Comparison of ENCODE assay signal across 23 cellular contexts in genomic region chr3:138263104-138263503, GRCh38.
DNase-seq lines count a peak whose midpoint lies in the region; ATAC-seq and TF ChIP-seq lines count a peak whose summit lies in the region.
"Had no signal": no experiment of that assay in that cellular context is flagged by ENCODE, and none has a peak within 500 bp of the region (broad histone marks: within the 10 kb centered on the region; RNA-seq: fewer than 3 reads in every experiment).

No MANE protein-coding gene starts in this region.

- H3K27me3 ChIP-seq in BE2C (no peaks in the 10 kb centered on the region), dorsolateral prefrontal cortex (no peaks in the 10 kb centered on the region), mesendoderm (ENCODE audit: insufficient read depth, low read length, poor library complexity) (no peaks in the 10 kb centered on the region)
- H3K27me3 ChIP-seq: ascending aorta; BLaER1 treated with 17β-estradiol and CSF1 and Interleukin-3, amounts not matched to agents 10 nM and 100 nM; left lung; sigmoid colon had no signal

- H3K4me2 ChIP-seq in mesendoderm (ENCODE audit: low read length), result no peak overlapping the region
- H3K4me2 ChIP-seq: BLaER1 treated with 17β-estradiol and CSF1 and Interleukin-3, amounts not matched to agents 10 nM and 100 nM; KMS-11 had no signal

- H4K8ac ChIP-seq in mesendoderm (ENCODE audit: low read depth, low read length), result no peak overlapping the region

- no peak for ATAC-seq in HG02973 (IDR thresholded peaks at IDR 0.05; ENCODE audit: unreplicated experiment)
- no peak for ATAC-seq in GM21576 (IDR thresholded peaks at IDR 0.05; ENCODE audit: unreplicated experiment)
- ATAC-seq: activated T-helper 17 cell treated with anti-CD3 and anti-CD28 coated beads, Interleukin-2, amount 50 U/mL, for 72 hours; left lung; natural killer cell treated with Interleukin-12 subunit alpha and Interleukin-12 subunit beta and Interleukin-15 and Interleukin-18, amount 100 ng/mL, for 72 hours had no signal

- no peaks in the 10 kb centered on the region for H3K4me1 ChIP-seq in BE2C
- H3K4me1 ChIP-seq in mesendoderm (ENCODE audit: control insufficient read depth, low read depth, low read length), result no peaks in the 10 kb centered on the region
- H3K4me1 ChIP-seq: ascending aorta; BLaER1 treated with 17β-estradiol and CSF1 and Interleukin-3, amounts not matched to agents 10 nM and 100 nM; left lung; parathyroid adenoma; sigmoid colon had no signal

- no peaks in the 10 kb centered on the region for H3K79me2 ChIP-seq in mesendoderm (ENCODE audit: control insufficient read depth, insufficient read depth, low read length)
- H3K79me2 ChIP-seq: parathyroid adenoma had no signal

- peaks cover 12% of the 10 kb centered on the region for H3K36me3 ChIP-seq in BE2C
- no peaks in the 10 kb centered on the region for H3K36me3 ChIP-seq in mesendoderm (ENCODE audit: control insufficient read depth, insufficient read depth, low read length)

- WGBS in mesendoderm (ENCODE audit: extremely low coverage, insufficient coverage, low lambda C conversion rate), result no CpG with 5 or more reads among the region's 2 CpGs

- no peaks in the 10 kb centered on the region for H3K9me3 ChIP-seq in BE2C
- H3K9me3 ChIP-seq: ascending aorta; BLaER1 treated with 17β-estradiol and CSF1 and Interleukin-3, amounts not matched to agents 10 nM and 100 nM; left lung; sigmoid colon had no signal

- intact Hi-C loops in dorsolateral prefrontal cortex (cut with DNase I), result loop anchor here in 1 of 2 donors (5.0 kb wide), 1 partner anchor 69 kb away; no protein-coding TSS in a partner anchor

- DNase-seq in BE2C, result no peak
- no peak for DNase-seq in dorsolateral prefrontal cortex
- DNase-seq in mesendoderm, result peak; percentile 2
- DNase-seq in SHP77 treated with DMSO at 0.1 percent for 48 hours (lab: John Stamatoyannopoulos, UW), result no peak
- DNase-seq in AG08396 (ENCODE audit: low spot score), result no peak
- DNase-seq: activated CD4-positive, alpha-beta T cell treated with anti-CD3 and anti-CD28 coated beads, Interleukin-2, amount 50 U/mL, for 1 hour; caudate nucleus; GOT3; hippocampal formation; immature natural killer cell; left lung; NCI-H524 treated with DMSO at 0.1 percent for 48 hours; sigmoid colon; stimulated activated naive CD4-positive, alpha-beta T cell treated with Interleukin-2 at 50 U/mL for 16 hours had no signal

- H3K4ac ChIP-seq in mesendoderm (ENCODE audit: low read depth, low read length), result no peak overlapping the region

- no peaks in the 10 kb centered on the region for H3K79me1 ChIP-seq in mesendoderm (ENCODE audit: low read length)

- no peak overlapping the region for H2BK120ac ChIP-seq in mesendoderm (ENCODE audit: low read depth, low read length)

- no peak overlapping the region for H3K9ac ChIP-seq in mesendoderm (ENCODE audit: low read length)
- H3K9ac ChIP-seq: BLaER1 treated with 17β-estradiol and CSF1 and Interleukin-3, amounts not matched to agents 10 nM and 100 nM; KMS-11; parathyroid adenoma had no signal

- H2AK5ac ChIP-seq in mesendoderm (ENCODE audit: low read length), result no peak overlapping the region

- TF ChIP-seq CTCF in BE2C (IDR thresholded peaks at IDR 0.05; ENCODE audit: low read depth, low read length) (peak; percentile 15; the same call in 1 of the 2 replicates), LNCAP (IDR thresholded peaks at IDR 0.05) (peak; percentile 18; the same call in 1 of the 2 replicates), dorsolateral prefrontal cortex (IDR thresholded peaks at IDR 0.05 in 54 of 56, conservative IDR thresholded peaks at IDR 0.05 in 2 of 56; ENCODE audit: low read depth in 1 of 56, partially characterized antibody in 56 of 56) (peak in 43 of 56 donors; percentile 13 to 59 (median 37))

- H3K27ac ChIP-seq in dorsolateral prefrontal cortex (no peak overlapping the region), mesendoderm (ENCODE audit: low read depth, low read length) (no peak overlapping the region)
- H3K27ac ChIP-seq: ascending aorta; BLaER1 treated with 17β-estradiol and CSF1 and Interleukin-3, amounts not matched to agents 10 nM and 100 nM; KMS-11; left lung; parathyroid adenoma; sigmoid colon had no signal

- H2BK5ac ChIP-seq in mesendoderm (ENCODE audit: low read length), result no peak overlapping the region

- H3K23ac ChIP-seq in mesendoderm (ENCODE audit: low read length), result no peak overlapping the region

- H2BK15ac ChIP-seq in mesendoderm (replicated peaks; ENCODE audit: low read depth), result no peak overlapping the region

- H3K56ac ChIP-seq in mesendoderm (ENCODE audit: low read length), result no peak overlapping the region

- H4K5ac ChIP-seq in mesendoderm (ENCODE audit: low read length), result no peak overlapping the region

- H3K4me3 ChIP-seq in BE2C (ENCODE audit: low read depth, low read length) (no peak overlapping the region), dorsolateral prefrontal cortex (no peak overlapping the region), mesendoderm (ENCODE audit: low read length) (no peak overlapping the region)
- H3K4me3 ChIP-seq: ascending aorta; BLaER1 treated with 17β-estradiol and CSF1 and Interleukin-3, amounts not matched to agents 10 nM and 100 nM; left lung; sigmoid colon had no signal

- H3K18ac ChIP-seq in mesendoderm (ENCODE audit: low read length), result no peak overlapping the region
